10 cellular contexts compared by ENCODE assay signal in the genomic region with DNA sequence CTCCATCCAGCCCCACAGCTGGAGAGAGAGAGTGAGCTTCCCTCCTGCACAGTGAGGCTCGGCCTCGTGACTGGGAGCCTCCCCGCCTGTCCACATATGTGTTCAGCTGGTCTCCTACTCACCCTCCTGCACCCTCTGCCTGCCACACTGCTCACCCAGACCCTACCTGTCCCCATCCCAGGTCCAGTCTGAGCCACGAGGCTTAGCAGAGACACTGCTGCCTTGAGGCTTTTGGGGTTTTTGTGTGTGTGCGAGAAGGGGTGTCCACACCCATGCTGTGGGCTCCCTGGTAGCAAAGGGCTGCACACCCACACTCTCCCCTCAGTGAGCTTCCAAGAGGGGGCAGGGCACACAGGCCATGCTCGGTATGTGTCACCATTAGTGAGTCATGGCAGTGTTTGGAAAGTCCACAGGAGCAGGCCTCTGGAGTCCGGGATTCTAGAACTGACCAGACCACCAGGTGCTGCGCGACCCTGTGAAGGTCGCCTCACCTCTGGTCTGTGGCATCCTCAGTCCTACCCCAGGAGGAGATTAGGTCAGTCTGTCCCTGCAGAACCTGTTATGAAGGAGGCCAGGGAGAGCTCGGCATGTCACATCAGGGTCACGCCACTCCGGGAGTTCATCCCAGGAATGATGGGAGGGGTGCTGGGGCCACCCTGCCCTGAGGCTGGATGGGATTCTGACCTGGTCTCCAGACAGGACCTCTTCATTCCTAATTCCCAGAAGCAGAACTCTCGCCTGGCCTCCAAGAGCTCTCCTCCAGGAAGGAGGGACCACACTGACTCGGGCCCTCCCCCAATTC. TPM values are rescaled to one million over a fixed set of nuclear protein-coding genes. Genes with fewer than 3 reads are reported as not detected.
A peak's percentile ranks its signal among the peaks of the same experiment; 100 is the strongest.
DNase-seq lines count a peak whose midpoint lies in the region; ATAC-seq and TF ChIP-seq lines count a peak whose summit lies in the region.
"Had no signal": no experiment of that assay in that cellular context is flagged by ENCODE, and none has a peak within 500 bp of the region (broad histone marks: within the 10 kb centered on the region; RNA-seq: fewer than 3 reads in every experiment).

No MANE protein-coding gene starts in this region.

- TF ChIP-seq POLR2A in esophagus squamous epithelium (IDR thresholded peaks at IDR 0.05), result no peak

- peak overlapping the region; percentile 43 to 59 for H3K18ac ChIP-seq in mesenchymal stem cell (ENCODE audit: low read depth in 1 of 2, low read length in 2 of 2)

- H3K79me2 ChIP-seq in ACC112 (ENCODE audit: control insufficient read depth, insufficient read depth, low read length, unreplicated experiment), result no peaks in the 10 kb centered on the region

- H3K27ac ChIP-seq in ACC112 (ENCODE audit: low read depth, low read length) (no peak overlapping the region; the same call in 1 of the 2 replicates), mesenchymal stem cell (ENCODE audit: low read length, poor library complexity, severe bottlenecking) (no peak overlapping the region), esophagus squamous epithelium (no peak overlapping the region)
- H3K27ac ChIP-seq: HL-60 had no signal

- H3K27me3 ChIP-seq in ACC112 (ENCODE audit: insufficient read depth, low read length), result no peaks in the 10 kb centered on the region
- no peaks in the 10 kb centered on the region for H3K27me3 ChIP-seq in mesenchymal stem cell (ENCODE audit: control insufficient read depth in 1 of 2, insufficient read depth in 1 of 2, low read length in 2 of 2)
- no peaks in the 10 kb centered on the region for H3K27me3 ChIP-seq in esophagus squamous epithelium

- H3K4me2 ChIP-seq in mesenchymal stem cell (ENCODE audit: low read length, poor library complexity, severe bottlenecking), result no peak overlapping the region

- H3K4ac ChIP-seq in mesenchymal stem cell (ENCODE audit: low read depth in 1 of 2, low read length in 2 of 2), result peak overlapping the region in 1 of 2 experiments; percentile 5

- peak overlapping the region; percentile 65 for H2AK5ac ChIP-seq in mesenchymal stem cell (ENCODE audit: low read length, severe bottlenecking)

- intact Hi-C loops in esophagus squamous epithelium (cut with DNase I), result no loop called here

- H3K23ac ChIP-seq in mesenchymal stem cell (ENCODE audit: low read length in 2 of 2), result no peak overlapping the region

- H2BK120ac ChIP-seq in mesenchymal stem cell (ENCODE audit: low read depth, low read length), result no peak overlapping the region

- no peak for TF ChIP-seq CTCF in choroid plexus epithelial cell (conservative IDR thresholded peaks at IDR 0.05; ENCODE audit: low read depth, low read length)
- no peak for TF ChIP-seq CTCF in esophagus squamous epithelium (IDR thresholded peaks at IDR 0.05)

- H3K79me1 ChIP-seq in mesenchymal stem cell (replicated peaks; ENCODE audit: low read length, poor library complexity, severe bottlenecking), result no peaks in the 10 kb centered on the region

- no peak overlapping the region for H3K4me3 ChIP-seq in ACC112 (ENCODE audit: low read depth, low read length)
- H3K4me3 ChIP-seq in choroid plexus epithelial cell (ENCODE audit: low read depth, low read length), result no peak overlapping the region
- H3K4me3 ChIP-seq in mesenchymal stem cell (ENCODE audit: insufficient read depth in 1 of 2, low read depth in 1 of 2, low read length in 2 of 2), result no peak overlapping the region
- no peak overlapping the region for H3K4me3 ChIP-seq in esophagus squamous epithelium

- H3K4me1 ChIP-seq in ACC112 (ENCODE audit: control insufficient read depth, insufficient read depth, low read length, unreplicated experiment), result peaks cover 36% of the 10 kb centered on the region
- peaks cover 51% of the 10 kb centered on the region for H3K4me1 ChIP-seq in mesenchymal stem cell (ENCODE audit: control insufficient read depth, insufficient read depth, low read depth, low read length)
- peaks cover 0 to 34% (median 0%) of the 10 kb centered on the region in 3 donors for H3K4me1 ChIP-seq in esophagus squamous epithelium

- H2BK12ac ChIP-seq in mesenchymal stem cell (ENCODE audit: low read length in 2 of 2), result peak overlapping the region; percentile 60 to 81

- H2BK15ac ChIP-seq in mesenchymal stem cell (ENCODE audit: low read depth, poor library complexity, severe bottlenecking), result no peak overlapping the region

- 61% methylated on average over 15 of the region's 15 CpGs for whole genome bisulfite sequencing in mesenchymal stem cell
- WGBS in esophagus squamous epithelium, 2 donors, result 70 to 79% methylated on average over 5 to 6 of the region's 15 CpGs

- no peak for ATAC-seq in HG03097 (IDR thresholded peaks at IDR 0.05; ENCODE audit: low FRiP score, unreplicated experiment)

- H4K91ac ChIP-seq in mesenchymal stem cell (ENCODE audit: low read length), result peak overlapping the region; percentile 81

- H2AFZ ChIP-seq in ACC112 (ENCODE audit: low read length, unreplicated experiment) (peak overlapping the region; percentile 43), mesenchymal stem cell (ENCODE audit: low read depth, low read length) (no peak overlapping the region)

- H3K36me3 ChIP-seq in ACC112 (ENCODE audit: insufficient read depth, low read length), result no peaks in the 10 kb centered on the region
- no peaks in the 10 kb centered on the region for H3K36me3 ChIP-seq in mesenchymal stem cell (ENCODE audit: control insufficient read depth in 1 of 2, insufficient read depth in 2 of 2, low read depth in 1 of 2, low read length in 2 of 2)
- H3K36me3 ChIP-seq in esophagus squamous epithelium, result no peaks in the 10 kb centered on the region

- no peaks in the 10 kb centered on the region for H3K9me3 ChIP-seq in mesenchymal stem cell (ENCODE audit: control insufficient read depth, low read length)
- H3K9me3 ChIP-seq in esophagus squamous epithelium, result no peaks in the 10 kb centered on the region

- no peak overlapping the region for H2BK5ac ChIP-seq in mesenchymal stem cell (ENCODE audit: low read depth, low read length, poor library complexity, severe bottlenecking)

- peak overlapping the region; percentile 71 for H4K8ac ChIP-seq in mesenchymal stem cell (ENCODE audit: low read length)

- H3K9ac ChIP-seq in mesenchymal stem cell (ENCODE audit: low read length), result peak overlapping the region; percentile 68

- peak overlapping the region in 1 of 2 experiments; percentile 41 for H3K14ac ChIP-seq in mesenchymal stem cell (ENCODE audit: low read length in 2 of 2)

- DNase-seq in LoVo (ENCODE audit: low spot score), result peak; percentile 24
- peak; percentile 38 for DNase-seq in choroid plexus epithelial cell (ENCODE audit: low read depth)
- DNase-seq in mesenchymal stem cell, result peak; percentile 88
- no peak for DNase-seq in esophagus squamous epithelium (lab: John Stamatoyannopoulos, UW)
- DNase-seq in ureter (ENCODE audit: low spot score), result no peak
- no peak for DNase-seq in Kasumi-1 (lab: John Stamatoyannopoulos, UW)
- DNase-seq: H7 had no signal

RNA-seq across cellular contexts. Expression of gene SMAD7, which starts 39.9 kb away (rescaled TPM):
- polyA plus RNA-seq in mesenchymal stem cell (2013, experiment 1 of 2), result 9.6 TPM
- 9.9 TPM for polyA plus RNA-seq in mesenchymal stem cell (2013, experiment 2 of 2)
- total RNA-seq in esophagus squamous epithelium (10 to 100 TPM in 2 of 4 donors, 1 to 10 TPM in 2; 4.2 to 26.5 (median 9.0) TPM), ureter (23.2 TPM)

Comparison
In these comparisons a context has a peak if more than half of its experiments do, and no peak if none do; other contexts are left out.
1. DNase-seq: peak in LoVo (single experiment), choroid plexus epithelial cell (single experiment) and mesenchymal stem cell (single experiment); none in esophagus squamous epithelium (single experiment), ureter (single experiment) and Kasumi-1 (0 of 2).